In the genomic region with DNA sequence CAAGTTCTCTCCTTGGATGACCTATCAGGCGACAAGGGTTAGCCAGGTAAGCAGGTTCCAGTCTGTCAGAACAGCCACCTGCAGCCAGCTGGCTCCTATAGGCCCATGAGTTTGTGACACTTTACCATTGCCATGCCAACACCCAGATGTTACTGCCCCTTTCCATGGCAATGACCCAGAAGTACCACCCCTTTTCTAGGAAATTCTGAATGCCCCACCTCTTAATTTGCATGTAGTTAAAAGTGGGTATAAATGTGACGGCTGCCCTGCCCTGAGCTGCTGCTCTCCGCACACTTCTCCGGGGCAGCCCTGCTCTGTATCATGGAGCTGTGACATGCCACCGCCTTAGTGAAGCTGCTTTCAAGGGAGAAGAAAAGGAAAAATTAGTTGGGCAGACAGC, we compare ENCODE assay signal across 1 cellular context.
A peak's percentile ranks its signal among the peaks of the same experiment; 100 is the strongest.
TF ChIP-seq lines count a peak whose summit lies in the region.

No MANE protein-coding gene starts in this region.

TF ChIP-seq in K562, 482 proteins besides CTCF, POLR2A, EP300 and RAD21 (continued from another document):
- TF ChIP-seq SRSF9 (IDR thresholded peaks at IDR 0.05; ENCODE audit: borderline replicate concordance, low read depth, low read length): no peak
- TF ChIP-seq, protein P1, sequence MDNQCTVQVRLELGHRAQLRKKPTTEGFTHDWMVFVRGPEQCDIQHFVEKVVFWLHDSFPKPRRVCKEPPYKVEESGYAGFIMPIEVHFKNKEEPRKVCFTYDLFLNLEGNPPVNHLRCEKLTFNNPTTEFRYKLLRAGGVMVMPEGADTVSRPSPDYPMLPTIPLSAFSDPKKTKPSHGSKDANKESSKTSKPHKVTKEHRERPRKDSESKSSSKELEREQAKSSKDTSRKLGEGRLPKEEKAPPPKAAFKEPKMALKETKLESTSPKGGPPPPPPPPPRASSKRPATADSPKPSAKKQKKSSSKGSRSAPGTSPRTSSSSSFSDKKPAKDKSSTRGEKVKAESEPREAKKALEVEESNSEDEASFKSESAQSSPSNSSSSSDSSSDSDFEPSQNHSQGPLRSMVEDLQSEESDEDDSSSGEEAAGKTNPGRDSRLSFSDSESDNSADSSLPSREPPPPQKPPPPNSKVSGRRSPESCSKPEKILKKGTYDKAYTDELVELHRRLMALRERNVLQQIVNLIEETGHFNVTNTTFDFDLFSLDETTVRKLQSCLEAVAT (IDR thresholded peaks at IDR 0.05): peak in 1 of 2 experiments; percentile 89; a peak in 2 of 4 replicates
- no peak for TF ChIP-seq CSDE1 (IDR thresholded peaks at IDR 0.05)
- TF ChIP-seq SLC30A9 (CRISPR knock-in tag; IDR thresholded peaks at IDR 0.05): no peak
- TF ChIP-seq CBX3 (IDR thresholded peaks at IDR 0.05; ENCODE audit: borderline replicate concordance in 1 of 2, low read length in 2 of 2): no peak
- TF ChIP-seq, protein P2, sequence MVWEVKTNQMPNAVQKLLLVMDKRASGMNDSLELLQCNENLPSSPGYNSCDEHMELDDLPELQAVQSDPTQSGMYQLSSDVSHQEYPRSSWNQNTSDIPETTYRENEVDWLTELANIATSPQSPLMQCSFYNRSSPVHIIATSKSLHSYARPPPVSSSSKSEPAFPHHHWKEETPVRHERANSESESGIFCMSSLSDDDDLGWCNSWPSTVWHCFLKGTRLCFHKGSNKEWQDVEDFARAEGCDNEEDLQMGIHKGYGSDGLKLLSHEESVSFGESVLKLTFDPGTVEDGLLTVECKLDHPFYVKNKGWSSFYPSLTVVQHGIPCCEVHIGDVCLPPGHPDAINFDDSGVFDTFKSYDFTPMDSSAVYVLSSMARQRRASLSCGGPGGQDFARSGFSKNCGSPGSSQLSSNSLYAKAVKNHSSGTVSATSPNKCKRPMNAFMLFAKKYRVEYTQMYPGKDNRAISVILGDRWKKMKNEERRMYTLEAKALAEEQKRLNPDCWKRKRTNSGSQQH (CRISPR knock-in tag; IDR thresholded peaks at IDR 0.05): no peak
- no peak for TF ChIP-seq PPARD (CRISPR knock-in tag; IDR thresholded peaks at IDR 0.05)
- TF ChIP-seq, protein P3, sequence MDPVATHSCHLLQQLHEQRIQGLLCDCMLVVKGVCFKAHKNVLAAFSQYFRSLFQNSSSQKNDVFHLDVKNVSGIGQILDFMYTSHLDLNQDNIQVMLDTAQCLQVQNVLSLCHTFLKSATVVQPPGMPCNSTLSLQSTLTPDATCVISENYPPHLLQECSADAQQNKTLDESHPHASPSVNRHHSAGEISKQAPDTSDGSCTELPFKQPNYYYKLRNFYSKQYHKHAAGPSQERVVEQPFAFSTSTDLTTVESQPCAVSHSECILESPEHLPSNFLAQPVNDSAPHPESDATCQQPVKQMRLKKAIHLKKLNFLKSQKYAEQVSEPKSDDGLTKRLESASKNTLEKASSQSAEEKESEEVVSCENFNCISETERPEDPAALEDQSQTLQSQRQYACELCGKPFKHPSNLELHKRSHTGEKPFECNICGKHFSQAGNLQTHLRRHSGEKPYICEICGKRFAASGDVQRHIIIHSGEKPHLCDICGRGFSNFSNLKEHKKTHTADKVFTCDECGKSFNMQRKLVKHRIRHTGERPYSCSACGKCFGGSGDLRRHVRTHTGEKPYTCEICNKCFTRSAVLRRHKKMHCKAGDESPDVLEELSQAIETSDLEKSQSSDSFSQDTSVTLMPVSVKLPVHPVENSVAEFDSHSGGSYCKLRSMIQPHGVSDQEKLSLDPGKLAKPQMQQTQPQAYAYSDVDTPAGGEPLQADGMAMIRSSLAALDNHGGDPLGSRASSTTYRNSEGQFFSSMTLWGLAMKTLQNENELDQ (CRISPR knock-in tag; IDR thresholded peaks at IDR 0.05; ENCODE audit: borderline replicate concordance): no peak
- TF ChIP-seq TBP (optimal IDR thresholded peaks at IDR 0.05; ENCODE audit: low read depth, low read length): peak; percentile 54
- TF ChIP-seq ZZZ3 (IDR thresholded peaks at IDR 0.05): no peak
- TF ChIP-seq JUN (IDR thresholded peaks at IDR 0.05; ENCODE audit: borderline replicate concordance, low read depth, low read length): no peak
- TF ChIP-seq JUN (CRISPR knock-in tag; IDR thresholded peaks at IDR 0.05; ENCODE audit: borderline replicate concordance): no peak
- peak; percentile 82 for TF ChIP-seq RFX1 (IDR thresholded peaks at IDR 0.05)
- TF ChIP-seq NCOA2 (IDR thresholded peaks at IDR 0.05; ENCODE audit: partially characterized antibody in 2 of 2): no peak
- TF ChIP-seq NELFE (IDR thresholded peaks at IDR 0.05; ENCODE audit: insufficient read depth, insufficient read length): no peak
- peak; percentile 32; the same call in 1 of the 2 replicates for TF ChIP-seq SUPT5H (IDR thresholded peaks at IDR 0.05)
- TF ChIP-seq, protein P4, sequence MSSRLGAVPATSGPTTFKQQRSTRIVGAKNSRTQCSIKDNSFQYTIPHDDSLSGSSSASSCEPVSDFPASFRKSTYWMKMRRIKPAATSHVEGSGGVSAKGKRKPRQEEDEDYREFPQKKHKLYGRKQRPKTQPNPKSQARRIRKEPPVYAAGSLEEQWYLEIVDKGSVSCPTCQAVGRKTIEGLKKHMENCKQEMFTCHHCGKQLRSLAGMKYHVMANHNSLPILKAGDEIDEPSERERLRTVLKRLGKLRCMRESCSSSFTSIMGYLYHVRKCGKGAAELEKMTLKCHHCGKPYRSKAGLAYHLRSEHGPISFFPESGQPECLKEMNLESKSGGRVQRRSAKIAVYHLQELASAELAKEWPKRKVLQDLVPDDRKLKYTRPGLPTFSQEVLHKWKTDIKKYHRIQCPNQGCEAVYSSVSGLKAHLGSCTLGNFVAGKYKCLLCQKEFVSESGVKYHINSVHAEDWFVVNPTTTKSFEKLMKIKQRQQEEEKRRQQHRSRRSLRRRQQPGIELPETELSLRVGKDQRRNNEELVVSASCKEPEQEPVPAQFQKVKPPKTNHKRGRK (tag; IDR thresholded peaks at IDR 0.05): no peak
- no peak for TF ChIP-seq NBN (IDR thresholded peaks at IDR 0.05; ENCODE audit: low read depth)
- no peak for TF ChIP-seq NEUROD1 (IDR thresholded peaks at IDR 0.05; ENCODE audit: borderline replicate concordance, low read depth, low read length, partially characterized antibody)
- no peak for TF ChIP-seq HDGF (IDR thresholded peaks at IDR 0.05)
- no peak for TF ChIP-seq ZNF785 (CRISPR knock-in tag; IDR thresholded peaks at IDR 0.05)
- no peak for TF ChIP-seq ZSCAN29 (IDR thresholded peaks at IDR 0.05)
- no peak for TF ChIP-seq HNRNPUL1 (IDR thresholded peaks at IDR 0.05; ENCODE audit: low read length)
- TF ChIP-seq ZNF436 (CRISPR knock-in tag; IDR thresholded peaks at IDR 0.05): no peak
- TF ChIP-seq, protein P5, sequence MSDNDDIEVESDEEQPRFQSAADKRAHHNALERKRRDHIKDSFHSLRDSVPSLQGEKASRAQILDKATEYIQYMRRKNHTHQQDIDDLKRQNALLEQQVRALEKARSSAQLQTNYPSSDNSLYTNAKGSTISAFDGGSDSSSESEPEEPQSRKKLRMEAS (CRISPR knock-in tag; IDR thresholded peaks at IDR 0.05): no peak
- TF ChIP-seq RHOXF2B (CRISPR knock-in tag; conservative IDR thresholded peaks at IDR 0.05): no peak
- TF ChIP-seq SP2 (IDR thresholded peaks at IDR 0.05; ENCODE audit: extremely low read depth, low read depth, low read length, poor library complexity, severe bottlenecking): no peak
- no peak for TF ChIP-seq HDAC8 (tag; IDR thresholded peaks at IDR 0.05)
- no peak for TF ChIP-seq CTBP1 (IDR thresholded peaks at IDR 0.05; ENCODE audit: borderline replicate concordance)
- no peak for TF ChIP-seq NCOA6 (IDR thresholded peaks at IDR 0.05)
- TF ChIP-seq, protein P6, sequence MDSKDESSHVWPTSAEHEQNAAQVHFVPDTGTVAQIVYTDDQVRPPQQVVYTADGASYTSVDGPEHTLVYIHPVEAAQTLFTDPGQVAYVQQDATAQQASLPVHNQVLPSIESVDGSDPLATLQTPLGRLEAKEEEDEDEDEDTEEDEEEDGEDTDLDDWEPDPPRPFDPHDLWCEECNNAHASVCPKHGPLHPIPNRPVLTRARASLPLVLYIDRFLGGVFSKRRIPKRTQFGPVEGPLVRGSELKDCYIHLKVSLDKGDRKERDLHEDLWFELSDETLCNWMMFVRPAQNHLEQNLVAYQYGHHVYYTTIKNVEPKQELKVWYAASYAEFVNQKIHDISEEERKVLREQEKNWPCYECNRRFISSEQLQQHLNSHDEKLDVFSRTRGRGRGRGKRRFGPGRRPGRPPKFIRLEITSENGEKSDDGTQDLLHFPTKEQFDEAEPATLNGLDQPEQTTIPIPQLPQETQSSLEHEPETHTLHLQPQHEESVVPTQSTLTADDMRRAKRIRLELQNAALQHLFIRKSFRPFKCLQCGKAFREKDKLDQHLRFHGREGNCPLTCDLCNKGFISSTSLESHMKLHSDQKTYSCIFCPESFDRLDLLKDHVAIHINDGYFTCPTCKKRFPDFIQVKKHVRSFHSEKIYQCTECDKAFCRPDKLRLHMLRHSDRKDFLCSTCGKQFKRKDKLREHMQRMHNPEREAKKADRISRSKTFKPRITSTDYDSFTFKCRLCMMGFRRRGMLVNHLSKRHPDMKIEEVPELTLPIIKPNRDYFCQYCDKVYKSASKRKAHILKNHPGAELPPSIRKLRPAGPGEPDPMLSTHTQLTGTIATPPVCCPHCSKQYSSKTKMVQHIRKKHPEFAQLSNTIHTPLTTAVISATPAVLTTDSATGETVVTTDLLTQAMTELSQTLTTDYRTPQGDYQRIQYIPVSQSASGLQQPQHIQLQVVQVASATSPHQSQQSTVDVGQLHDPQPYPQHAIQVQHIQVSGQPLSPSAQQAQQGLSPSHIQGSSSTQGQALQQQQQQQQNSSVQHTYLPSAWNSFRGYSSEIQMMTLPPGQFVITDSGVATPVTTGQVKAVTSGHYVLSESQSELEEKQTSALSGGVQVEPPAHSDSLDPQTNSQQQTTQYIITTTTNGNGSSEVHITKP (IDR thresholded peaks at IDR 0.05; ENCODE audit: partially characterized antibody): peak; percentile 12
- no peak for TF ChIP-seq TFAM (CRISPR knock-in tag; conservative IDR thresholded peaks at IDR 0.05)
- no peak for TF ChIP-seq LEF1 (IDR thresholded peaks at IDR 0.05)
- TF ChIP-seq SREBF2 (CRISPR knock-in tag; IDR thresholded peaks at IDR 0.05): no peak
- no peak for TF ChIP-seq ZNF384 (IDR thresholded peaks at IDR 0.05; ENCODE audit: low read depth, low read length)
- TF ChIP-seq ZFP36 (IDR thresholded peaks at IDR 0.05; ENCODE audit: low read depth, low read length, partially characterized antibody): no peak
- no peak for TF ChIP-seq CBX8 (IDR thresholded peaks at IDR 0.05; ENCODE audit: borderline replicate concordance, extremely low read depth, low read depth, low read length, poor library complexity, severe bottlenecking)
- 0 out of 2 replicates have a peak, but pooled peaks have one; percentile 47 for TF ChIP-seq MTA3 (IDR thresholded peaks at IDR 0.05; ENCODE audit: borderline replicate concordance)
